1 cellular context compared by ENCODE assay signal in the genomic region with DNA sequence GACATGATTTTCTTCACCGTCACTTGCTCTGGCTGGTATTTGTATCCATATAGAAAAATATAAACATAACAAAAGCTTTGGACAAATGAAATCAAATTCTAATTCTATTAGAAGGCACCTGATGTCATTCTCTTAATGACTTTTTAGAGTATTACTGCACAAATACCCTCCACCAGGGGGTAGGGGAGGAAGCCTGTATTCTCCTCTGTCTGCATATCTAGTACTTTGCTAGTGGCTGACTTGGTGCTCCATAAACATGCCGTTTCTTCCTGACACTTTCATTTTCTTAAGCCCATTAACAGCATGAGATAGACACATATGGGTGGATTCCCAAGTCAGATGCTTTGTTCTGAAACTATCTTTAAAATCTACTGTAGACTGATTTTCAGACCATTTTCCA.
TF ChIP-seq lines count a peak whose summit lies in the region.

No MANE protein-coding gene starts in this region.

TF ChIP-seq in SK-N-SH, 30 proteins besides CTCF, POLR2A, EP300 and RAD21:
- TF ChIP-seq TCF12 (IDR thresholded peaks at IDR 0.05) (no peak), RCOR1 (IDR thresholded peaks at IDR 0.05; ENCODE audit: low read length) (no peak), FOXJ3 (CRISPR knock-in tag; IDR thresholded peaks at IDR 0.05) (no peak), JUND (IDR thresholded peaks at IDR 0.05) (no peak), RXRA (IDR thresholded peaks at IDR 0.05; ENCODE audit: borderline replicate concordance, low read depth) (no peak), YY1 (IDR thresholded peaks at IDR 0.05; ENCODE audit: low read depth) (no peak), TEAD4 (IDR thresholded peaks at IDR 0.05; ENCODE audit: borderline replicate concordance, insufficient read depth) (no peak), NRF1 (IDR thresholded peaks at IDR 0.05; ENCODE audit: low read depth, low read length) (no peak), CHD2 (IDR thresholded peaks at IDR 0.05; ENCODE audit: low read length, partially characterized antibody) (no peak), TAF1 (IDR thresholded peaks at IDR 0.05; ENCODE audit: borderline replicate concordance, low read depth, low read length) (no peak), SIN3A (IDR thresholded peaks at IDR 0.05; ENCODE audit: borderline replicate concordance, low read depth, low read length) (no peak), EZH2phosphoT487 (IDR thresholded peaks at IDR 0.05; ENCODE audit: borderline replicate concordance, low read depth) (no peak), POLR2AphosphoS5 (IDR thresholded peaks at IDR 0.05; ENCODE audit: low read depth, low read length) (no peak), RFX5 (IDR thresholded peaks at IDR 0.05; ENCODE audit: low read length) (no peak), GABPA (IDR thresholded peaks at IDR 0.05; ENCODE audit: low read depth) (no peak), NFIC (IDR thresholded peaks at IDR 0.05; ENCODE audit: borderline replicate concordance) (no peak)
- TF ChIP-seq, protein P1, sequence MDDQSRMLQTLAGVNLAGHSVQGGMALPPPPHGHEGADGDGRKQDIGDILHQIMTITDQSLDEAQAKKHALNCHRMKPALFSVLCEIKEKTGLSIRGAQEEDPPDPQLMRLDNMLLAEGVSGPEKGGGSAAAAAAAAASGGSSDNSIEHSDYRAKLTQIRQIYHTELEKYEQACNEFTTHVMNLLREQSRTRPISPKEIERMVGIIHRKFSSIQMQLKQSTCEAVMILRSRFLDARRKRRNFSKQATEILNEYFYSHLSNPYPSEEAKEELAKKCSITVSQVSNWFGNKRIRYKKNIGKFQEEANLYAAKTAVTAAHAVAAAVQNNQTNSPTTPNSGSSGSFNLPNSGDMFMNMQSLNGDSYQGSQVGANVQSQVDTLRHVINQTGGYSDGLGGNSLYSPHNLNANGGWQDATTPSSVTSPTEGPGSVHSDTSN (IDR thresholded peaks at IDR 0.05) = no peak
- TF ChIP-seq, protein P2, sequence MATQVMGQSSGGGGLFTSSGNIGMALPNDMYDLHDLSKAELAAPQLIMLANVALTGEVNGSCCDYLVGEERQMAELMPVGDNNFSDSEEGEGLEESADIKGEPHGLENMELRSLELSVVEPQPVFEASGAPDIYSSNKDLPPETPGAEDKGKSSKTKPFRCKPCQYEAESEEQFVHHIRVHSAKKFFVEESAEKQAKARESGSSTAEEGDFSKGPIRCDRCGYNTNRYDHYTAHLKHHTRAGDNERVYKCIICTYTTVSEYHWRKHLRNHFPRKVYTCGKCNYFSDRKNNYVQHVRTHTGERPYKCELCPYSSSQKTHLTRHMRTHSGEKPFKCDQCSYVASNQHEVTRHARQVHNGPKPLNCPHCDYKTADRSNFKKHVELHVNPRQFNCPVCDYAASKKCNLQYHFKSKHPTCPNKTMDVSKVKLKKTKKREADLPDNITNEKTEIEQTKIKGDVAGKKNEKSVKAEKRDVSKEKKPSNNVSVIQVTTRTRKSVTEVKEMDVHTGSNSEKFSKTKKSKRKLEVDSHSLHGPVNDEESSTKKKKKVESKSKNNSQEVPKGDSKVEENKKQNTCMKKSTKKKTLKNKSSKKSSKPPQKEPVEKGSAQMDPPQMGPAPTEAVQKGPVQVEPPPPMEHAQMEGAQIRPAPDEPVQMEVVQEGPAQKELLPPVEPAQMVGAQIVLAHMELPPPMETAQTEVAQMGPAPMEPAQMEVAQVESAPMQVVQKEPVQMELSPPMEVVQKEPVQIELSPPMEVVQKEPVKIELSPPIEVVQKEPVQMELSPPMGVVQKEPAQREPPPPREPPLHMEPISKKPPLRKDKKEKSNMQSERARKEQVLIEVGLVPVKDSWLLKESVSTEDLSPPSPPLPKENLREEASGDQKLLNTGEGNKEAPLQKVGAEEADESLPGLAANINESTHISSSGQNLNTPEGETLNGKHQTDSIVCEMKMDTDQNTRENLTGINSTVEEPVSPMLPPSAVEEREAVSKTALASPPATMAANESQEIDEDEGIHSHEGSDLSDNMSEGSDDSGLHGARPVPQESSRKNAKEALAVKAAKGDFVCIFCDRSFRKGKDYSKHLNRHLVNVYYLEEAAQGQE (IDR thresholded peaks at IDR 0.05; ENCODE audit: low read depth, low read length) = no peak
- TF ChIP-seq, protein P3, sequence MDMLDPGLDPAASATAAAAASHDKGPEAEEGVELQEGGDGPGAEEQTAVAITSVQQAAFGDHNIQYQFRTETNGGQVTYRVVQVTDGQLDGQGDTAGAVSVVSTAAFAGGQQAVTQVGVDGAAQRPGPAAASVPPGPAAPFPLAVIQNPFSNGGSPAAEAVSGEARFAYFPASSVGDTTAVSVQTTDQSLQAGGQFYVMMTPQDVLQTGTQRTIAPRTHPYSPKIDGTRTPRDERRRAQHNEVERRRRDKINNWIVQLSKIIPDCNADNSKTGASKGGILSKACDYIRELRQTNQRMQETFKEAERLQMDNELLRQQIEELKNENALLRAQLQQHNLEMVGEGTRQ (IDR thresholded peaks at IDR 0.05; ENCODE audit: borderline replicate concordance, low read depth, low read length) = no peak
- TF ChIP-seq, protein P4, sequence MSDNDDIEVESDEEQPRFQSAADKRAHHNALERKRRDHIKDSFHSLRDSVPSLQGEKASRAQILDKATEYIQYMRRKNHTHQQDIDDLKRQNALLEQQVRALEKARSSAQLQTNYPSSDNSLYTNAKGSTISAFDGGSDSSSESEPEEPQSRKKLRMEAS (IDR thresholded peaks at IDR 0.05; ENCODE audit: low read depth) = no peak
